ENCODE assay signal across 1 cellular context in genomic region chr10:102455893-102456471, GRCh38.
TF ChIP-seq lines count a peak whose summit lies in the region.

No MANE protein-coding gene starts in this region.

TF ChIP-seq in K562, 482 proteins besides CTCF, POLR2A, EP300 and RAD21 (continued from another document and continues in another):
- TF ChIP-seq HMBOX1 (IDR thresholded peaks at IDR 0.05): peak; percentile 99
- TF ChIP-seq AFF4 (CRISPR knock-in tag; IDR thresholded peaks at IDR 0.05): 0 out of 2 replicates have a peak, but pooled peaks have one; percentile 16
- TF ChIP-seq ID3 (CRISPR knock-in tag; IDR thresholded peaks at IDR 0.05): no peak
- TF ChIP-seq ID3 (tag; IDR thresholded peaks at IDR 0.05): peak; percentile 73
- TF ChIP-seq POLR3A (IDR thresholded peaks at IDR 0.05; ENCODE audit: borderline replicate concordance, extremely low read depth, insufficient read depth, insufficient read length): no peak
- peak; percentile 82 for TF ChIP-seq NBN (IDR thresholded peaks at IDR 0.05; ENCODE audit: low read depth)
- no peak for TF ChIP-seq FOXJ3 (CRISPR knock-in tag; IDR thresholded peaks at IDR 0.05)
- no peak for TF ChIP-seq NFXL1 (CRISPR knock-in tag; IDR thresholded peaks at IDR 0.05)
- no peak for TF ChIP-seq BMI1 (IDR thresholded peaks at IDR 0.05; ENCODE audit: low read length)
- TF ChIP-seq CHAMP1 (IDR thresholded peaks at IDR 0.05): no peak
- no peak for TF ChIP-seq CHD7 (IDR thresholded peaks at IDR 0.05; ENCODE audit: low read depth, low read length)
- peak; percentile 95 for TF ChIP-seq JUN (IDR thresholded peaks at IDR 0.05; ENCODE audit: borderline replicate concordance, low read depth, low read length)
- TF ChIP-seq JUN (CRISPR knock-in tag; IDR thresholded peaks at IDR 0.05; ENCODE audit: borderline replicate concordance): no peak
- TF ChIP-seq RHOXF2B (CRISPR knock-in tag; conservative IDR thresholded peaks at IDR 0.05): no peak
- TF ChIP-seq RNF2 (IDR thresholded peaks at IDR 0.05): peak; percentile 89
- TF ChIP-seq SMAD4 (CRISPR knock-in tag; conservative IDR thresholded peaks at IDR 0.05): peak; percentile 55; the same call in 1 of the 2 replicates
- TF ChIP-seq E2F3 (CRISPR knock-in tag; IDR thresholded peaks at IDR 0.05): no peak
- TF ChIP-seq IRF9 (tag; IDR thresholded peaks at IDR 0.05): peak; percentile 86
- TF ChIP-seq HDAC3 (IDR thresholded peaks at IDR 0.05; ENCODE audit: borderline replicate concordance, partially characterized antibody): peak; percentile 38
- peak; percentile 85 to 89 for TF ChIP-seq TRIM24 (IDR thresholded peaks at IDR 0.05)
- TF ChIP-seq ZNF589 (CRISPR knock-in tag; IDR thresholded peaks at IDR 0.05; ENCODE audit: low read depth): peak; percentile 79
- peak; percentile 58; the same call in 1 of the 2 replicates for TF ChIP-seq MEF2D (tag; conservative IDR thresholded peaks at IDR 0.05; ENCODE audit: low read depth)
- TF ChIP-seq TEAD1 (CRISPR knock-in tag; IDR thresholded peaks at IDR 0.05): peak in 1 of 2 experiments; percentile 85; a peak in 2 of 4 replicates
- 0 out of 2 replicates have a peak, but pooled peaks have one; percentile 50 for TF ChIP-seq ZKSCAN8 (CRISPR knock-in tag; IDR thresholded peaks at IDR 0.05)
- TF ChIP-seq ATF4 (CRISPR knock-in tag; IDR thresholded peaks at IDR 0.05): peak; percentile 96
- TF ChIP-seq ZZZ3 (IDR thresholded peaks at IDR 0.05): no peak
- no peak for TF ChIP-seq CCNT2 (IDR thresholded peaks at IDR 0.05; ENCODE audit: borderline replicate concordance, extremely low read depth, insufficient read length, low read depth, low read length)
- peak; percentile 66; the same call in 1 of the 2 replicates for TF ChIP-seq CREB3 (tag; conservative IDR thresholded peaks at IDR 0.05; ENCODE audit: low read depth)
- TF ChIP-seq HDAC1 (IDR thresholded peaks at IDR 0.05): peak in 1 of 2 experiments; percentile 70; a peak in 2 of 4 replicates
- no peak for TF ChIP-seq COPS2 (conservative IDR thresholded peaks at IDR 0.05)
- peak; percentile 40; the same call in 1 of the 2 replicates for TF ChIP-seq CBFA2T2 (conservative IDR thresholded peaks at IDR 0.05)
- TF ChIP-seq YY1 (IDR thresholded peaks at IDR 0.05; ENCODE audit: borderline replicate concordance in 1 of 3, control insufficient read depth in 1 of 3, extremely low read depth in 1 of 3, insufficient read depth in 3 of 3, insufficient read length in 1 of 3, insufficient replicate concordance in 2 of 3, low read depth in 1 of 3, low read length in 2 of 3): peak in 1 of 3 experiments; percentile 33
- TF ChIP-seq RCOR1 (IDR thresholded peaks at IDR 0.05; ENCODE audit: borderline replicate concordance in 1 of 2, low read depth in 2 of 2, low read length in 2 of 2): peak in 1 of 2 experiments; percentile 89; a peak in 2 of 4 replicates
